20 cellular contexts compared by ENCODE assay signal in genomic region chr14:98160901-98161300, GRCh38.
"Had no signal": no experiment of that assay in that cellular context is flagged by ENCODE, and none has a peak within 500 bp of the region (broad histone marks: within the 10 kb centered on the region; RNA-seq: fewer than 3 reads in every experiment).

No MANE protein-coding gene starts in this region.

- H3K9me3 ChIP-seq: right atrium auricular region, thyroid gland had no signal

- FAIRE-seq: islet of Langerhans had no signal

- H3K4me3 ChIP-seq: right atrium auricular region, thyroid gland had no signal

- ATAC-seq: activated naive CD4-positive, alpha-beta T cell treated with anti-CD3 and anti-CD28 coated beads, Interleukin-2, amount 50 U/mL, for 72 hours; effector memory CD8-positive, alpha-beta T cell; left lobe of liver had no signal

- H3K27me3 Mint-ChIP-seq: activated CD4-positive, alpha-beta T cell treated with anti-CD3 and anti-CD28 coated beads, Interleukin-2, amount 10 ng/mL, durations not matched to agents 24 days and 14 days; effector memory CD8-positive, alpha-beta T cell had no signal

- DNase-seq: activated CD4-positive, alpha-beta T cell treated with anti-CD3 and anti-CD28 coated beads, Interleukin-2, amount 10 ng/mL, durations not matched to agents 24 days and 14 days; activated gamma-delta T cell treated with Interleukin-2 at 50 U/mL for 16 hours; amygdala; caudate nucleus; effector memory CD8-positive, alpha-beta T cell; foreskin fibroblast; glutamatergic neuron; hippocampal formation; midbrain; stimulated activated CD4-positive, alpha-beta T cell treated with anti-CD3 and anti-CD28 coated beads, Interleukin-12 subunit alpha, Interleukin-12 subunit beta, amount 100 ng/mL, for 4 hours; stimulated activated CD4-positive, alpha-beta T cell treated with anti-CD3 and anti-CD28 coated beads, Interleukin-1b, Interleukin-23, amount 100 ng/mL, for 48 hours; stimulated activated CD8-positive, alpha-beta memory T cell treated with anti-CD3 and anti-CD28 coated beads, Interleukin-4, amount 100 ng/mL, for 48 hours; stimulated activated naive CD4-positive, alpha-beta T cell; thyroid gland had no signal

- H3K27me3 ChIP-seq: right atrium auricular region, thyroid gland had no signal

- H3K4me3 Mint-ChIP-seq: activated CD4-positive, alpha-beta T cell treated with anti-CD3 and anti-CD28 coated beads, Interleukin-2, amount 10 ng/mL, durations not matched to agents 24 days and 14 days; activated T-helper 1 cell treated with anti-CD3 and anti-CD28 coated beads, Interleukin-12 subunit alpha, Interleukin-12 subunit beta, Interleukin-2, Interleukin-4 antibody, amounts not matched to agents 30 ng/mL and 10 ng/mL and 1 ng/mL, durations not matched to agents 14 hours and 24 hours and 36 hours; effector memory CD8-positive, alpha-beta T cell had no signal

- H3K36me3 ChIP-seq: right atrium auricular region, thyroid gland had no signal

- H3K27ac Mint-ChIP-seq: activated CD4-positive, alpha-beta T cell treated with anti-CD3 and anti-CD28 coated beads, Interleukin-2, amount 10 ng/mL, durations not matched to agents 24 days and 14 days; activated naive CD4-positive, alpha-beta T cell treated with anti-CD3 and anti-CD28 coated beads, Interleukin-2, amount 50 U/mL, for 72 hours; activated T-helper 1 cell treated with anti-CD3 and anti-CD28 coated beads, Interleukin-12 subunit alpha, Interleukin-12 subunit beta, Interleukin-2, Interleukin-4 antibody, amounts not matched to agents 30 ng/mL and 10 ng/mL and 1 ng/mL, durations not matched to agents 14 hours and 24 hours and 36 hours; progenitor cell of endocrine pancreas had no signal

- H3K4me1 ChIP-seq: right atrium auricular region, thyroid gland had no signal

- H3K27ac ChIP-seq: right atrium auricular region, thyroid gland had no signal

- H3K9me3 Mint-ChIP-seq: activated T-helper 1 cell treated with anti-CD3 and anti-CD28 coated beads, Interleukin-12 subunit alpha, Interleukin-12 subunit beta, Interleukin-2, Interleukin-4 antibody, amounts not matched to agents 30 ng/mL and 10 ng/mL and 1 ng/mL, durations not matched to agents 14 hours and 24 hours and 36 hours; effector memory CD8-positive, alpha-beta T cell had no signal
